In the genomic region with DNA sequence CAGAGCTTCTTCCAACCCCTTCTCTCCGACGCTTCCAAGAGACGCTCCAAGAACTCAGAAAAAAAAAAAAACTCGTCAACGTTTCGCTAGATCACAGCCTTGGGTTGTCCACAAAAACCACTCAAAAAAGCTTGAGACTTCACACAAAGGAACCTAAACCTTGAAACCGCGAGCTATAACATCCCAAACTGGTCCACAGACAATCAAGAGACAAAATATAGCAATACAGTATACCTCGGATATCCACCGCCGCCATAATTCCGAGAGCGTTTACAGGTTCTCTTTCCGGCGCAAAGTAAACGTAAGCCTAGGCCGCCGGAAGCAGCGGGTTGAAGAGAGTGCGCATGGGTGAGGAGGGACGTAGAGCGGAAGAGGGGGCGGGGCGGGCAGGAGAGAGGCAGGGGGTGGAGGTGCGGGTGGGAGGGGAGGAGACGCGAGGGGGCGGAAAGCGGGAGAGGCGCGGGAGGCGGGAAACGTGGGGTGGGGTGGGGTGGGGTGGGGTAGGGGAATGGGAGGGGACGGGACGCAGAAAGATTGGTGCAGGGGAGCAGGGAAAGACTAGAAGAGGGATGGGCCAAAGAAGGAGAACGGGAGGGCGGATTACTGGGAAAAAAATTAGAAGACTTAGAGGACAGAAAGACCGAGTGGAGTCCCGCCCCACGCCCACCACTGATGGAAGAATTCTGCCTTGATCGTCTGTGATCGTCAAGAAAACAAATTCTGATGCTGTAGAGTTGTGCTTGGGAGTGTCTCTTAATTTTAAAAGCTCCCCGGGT, we compare ENCODE assay signal across 8 cellular contexts. TPM values are rescaled to one million over a fixed set of nuclear protein-coding genes. Genes with fewer than 3 reads are reported as not detected.
A peak's percentile ranks its signal among the peaks of the same experiment; 100 is the strongest.
DNase-seq lines count a peak whose midpoint lies in the region; ATAC-seq and TF ChIP-seq lines count a peak whose summit lies in the region.

A gene with protein sequence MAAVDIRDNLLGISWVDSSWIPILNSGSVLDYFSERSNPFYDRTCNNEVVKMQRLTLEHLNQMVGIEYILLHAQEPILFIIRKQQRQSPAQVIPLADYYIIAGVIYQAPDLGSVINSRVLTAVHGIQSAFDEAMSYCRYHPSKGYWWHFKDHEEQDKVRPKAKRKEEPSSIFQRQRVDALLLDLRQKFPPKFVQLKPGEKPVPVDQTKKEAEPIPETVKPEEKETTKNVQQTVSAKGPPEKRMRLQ (minus strand): TSS at position 274 of the 776 bp plus-strand sequence. CDS start 18 bp downstream, at position 256.

- no peak for TF ChIP-seq RAD21 in Ishikawa (IDR thresholded peaks at IDR 0.05; ENCODE audit: low read depth)

- H3K4me3 ChIP-seq in epithelial cell of esophagus (ENCODE audit: low read length) = peak within 1 kb of the TSS; percentile 98

- in situ Hi-C loops in Caki2 (cut with HindIII; ENCODE audit: low pct_unique_long_range_greater_than_20kb, low sequenced_read_pairs) = no loop called here

- TF ChIP-seq EP300 in Ishikawa (IDR thresholded peaks at IDR 0.05; ENCODE audit: borderline replicate concordance) = no peak

- no peak for TF ChIP-seq CTCF in epithelial cell of esophagus (IDR thresholded peaks at IDR 0.05; ENCODE audit: insufficient read depth, low read depth, low read length, missing control alignments)

- DNase-seq in Caki2 (ENCODE audit: low read depth) (peak; percentile 77), OCI-M1 (lab: John Stamatoyannopoulos, UW) (peak; percentile 87), activated T-cell treated with anti-CD3 and anti-CD28 coated beads for 1 hour (ENCODE audit: low read depth) (peak; percentile 90), epithelial cell of esophagus (ENCODE audit: low read depth) (peak; percentile 94), middle frontal gyrus (ENCODE audit: extremely low spot score, low spot score) (peak; percentile 86)
- DNase-seq in stimulated activated CD8-positive, alpha-beta memory T cell treated with anti-CD3 and anti-CD28 coated beads, Interleukin-15, amount 100 ng/mL, for 48 hours (ENCODE audit: low read depth in 2 of 2) = peak; percentile 83 to 88

- ATAC-seq in GM21515 (IDR thresholded peaks at IDR 0.05; ENCODE audit: unreplicated experiment) = peak; percentile 84

TF ChIP-seq in Ishikawa, 13 proteins besides CTCF, POLR2A, EP300 and RAD21:
- peak; percentile 94 for TF ChIP-seq YY1 (IDR thresholded peaks at IDR 0.05; ENCODE audit: low read depth)
- TF ChIP-seq, protein P1, sequence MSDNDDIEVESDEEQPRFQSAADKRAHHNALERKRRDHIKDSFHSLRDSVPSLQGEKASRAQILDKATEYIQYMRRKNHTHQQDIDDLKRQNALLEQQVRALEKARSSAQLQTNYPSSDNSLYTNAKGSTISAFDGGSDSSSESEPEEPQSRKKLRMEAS (IDR thresholded peaks at IDR 0.05) = peak; percentile 32; the same call in 1 of the 2 replicates
- no peak; the same call in 1 of the 2 replicates for TF ChIP-seq EGR1 (IDR thresholded peaks at IDR 0.05)
- no peak for TF ChIP-seq TEAD4 (IDR thresholded peaks at IDR 0.05)
- TF ChIP-seq CREB1 (IDR thresholded peaks at IDR 0.05; ENCODE audit: low read depth) = peak; percentile 96
- TF ChIP-seq TAF1 (IDR thresholded peaks at IDR 0.05; ENCODE audit: low read depth) = peak; percentile 58; the same call in 1 of the 2 replicates
- no peak for TF ChIP-seq NFIC (IDR thresholded peaks at IDR 0.05)

RNA-seq across cellular contexts. Expression of the gene that starts here (rescaled TPM):
- 25.8 and 38.1 TPM in 2 replicates for total RNA-seq in Caki2 (2014; rRNA removed; shearing (Covaris generic); ENCODE audit: low replicate concordance)

Comparison
In these comparisons a context has a peak if more than half of its experiments do, and no peak if none do; other contexts are left out.
1. Peak in every context shown above with its lines: DNase-seq, ATAC-seq and H3K4me3 ChIP-seq.